ENCODE assay signal across 21 cellular contexts in genomic region chr6:23505021-23505420, GRCh38.
"Had no signal": no experiment of that assay in that cellular context is flagged by ENCODE, and none has a peak within 500 bp of the region (broad histone marks: within the 10 kb centered on the region; RNA-seq: fewer than 3 reads in every experiment).

No MANE protein-coding gene starts in this region.

- H3K9me3 ChIP-seq: adrenal gland, right atrium auricular region, SK-N-SH, suprapubic skin had no signal

- H3K36me3 Mint-ChIP-seq: activated naive CD4-positive, alpha-beta T cell treated with anti-CD3 and anti-CD28 coated beads, Interleukin-2, amount 10 ng/mL, durations not matched to agents 7 days and 5 days; natural killer cell treated with Interleukin-12 subunit alpha and Interleukin-12 subunit beta and Interleukin-15 and Interleukin-18, amount 100 ng/mL, for 72 hours; T-cell; type B pancreatic cell had no signal

- H3K4me1 ChIP-seq: adrenal gland, right atrium auricular region, suprapubic skin had no signal

- H3K4me3 ChIP-seq: adrenal gland, dorsolateral prefrontal cortex, right atrium auricular region, suprapubic skin had no signal

- H3K9ac ChIP-seq: SK-N-SH had no signal

- H3K4me3 Mint-ChIP-seq: activated naive CD4-positive, alpha-beta T cell treated with anti-CD3 and anti-CD28 coated beads, Interleukin-2, amount 10 ng/mL, durations not matched to agents 7 days and 5 days; activated T-cell treated with anti-CD3 and anti-CD28 coated beads, Interleukin-2, amount 50 U/mL, for 24 hours; endodermal cell; natural killer cell treated with Interleukin-12 subunit alpha and Interleukin-12 subunit beta and Interleukin-15 and Interleukin-18, amount 100 ng/mL, for 72 hours; T-cell; type B pancreatic cell had no signal

- H3K36me3 ChIP-seq: adrenal gland, right atrium auricular region, suprapubic skin had no signal

- H3K4me2 ChIP-seq: SK-N-SH had no signal

- H3K27me3 Mint-ChIP-seq: activated naive CD4-positive, alpha-beta T cell treated with anti-CD3 and anti-CD28 coated beads, Interleukin-2, amount 10 ng/mL, durations not matched to agents 7 days and 5 days; activated T-cell treated with anti-CD3 and anti-CD28 coated beads, Interleukin-2, amount 50 U/mL, for 24 hours; natural killer cell treated with Interleukin-12 subunit alpha and Interleukin-12 subunit beta and Interleukin-15 and Interleukin-18, amount 100 ng/mL, for 72 hours; progenitor cell of endocrine pancreas; T-cell; type B pancreatic cell had no signal

- H3K27me3 ChIP-seq: adrenal gland, dorsolateral prefrontal cortex, right atrium auricular region, suprapubic skin had no signal

- H3K9me3 Mint-ChIP-seq: activated naive CD4-positive, alpha-beta T cell treated with anti-CD3 and anti-CD28 coated beads, Interleukin-2, amount 10 ng/mL, durations not matched to agents 7 days and 5 days; activated T-cell treated with anti-CD3 and anti-CD28 coated beads, Interleukin-2, amount 50 U/mL, for 24 hours; endodermal cell; type B pancreatic cell had no signal

- H3K27ac ChIP-seq: adrenal gland, dorsolateral prefrontal cortex, right atrium auricular region, suprapubic skin, VCaP had no signal

- H3K4me1 Mint-ChIP-seq: activated naive CD4-positive, alpha-beta T cell treated with anti-CD3 and anti-CD28 coated beads, Interleukin-2, amount 10 ng/mL, durations not matched to agents 7 days and 5 days; T-cell had no signal

- DNase-seq: activated CD4-positive, alpha-beta T cell treated with anti-CD3 and anti-CD28 coated beads, Interleukin-2, amount 50 U/mL, for 48 hours; activated naive CD4-positive, alpha-beta T cell treated with anti-CD3 and anti-CD28 coated beads, Interleukin-2, amount 10 ng/mL, durations not matched to agents 7 days and 5 days; activated T-cell treated with anti-CD3 and anti-CD28 coated beads, Interleukin-2, amount 50 U/mL, for 24 hours; adrenal gland; dorsolateral prefrontal cortex; endodermal cell; erythroblast; foreskin melanocyte; head of caudate nucleus; SK-N-SH; small intestine; stimulated activated CD4-positive, alpha-beta T cell treated with anti-CD3 and anti-CD28 coated beads, Interleukin-4, amount 100 ng/mL, for 4 hours; stimulated activated CD8-positive, alpha-beta memory T cell treated with anti-CD3 and anti-CD28 coated beads, Interleukin-4, amount 100 ng/mL, for 48 hours; stimulated activated naive CD4-positive, alpha-beta T cell treated with Interleukin-2 at 50 U/mL for 16 hours; T-cell had no signal

- H3K9me2 ChIP-seq: SK-N-SH had no signal

- H3K27ac Mint-ChIP-seq: activated naive CD4-positive, alpha-beta T cell treated with anti-CD3 and anti-CD28 coated beads, Interleukin-2, amount 10 ng/mL, durations not matched to agents 7 days and 5 days; activated T-cell treated with anti-CD3 and anti-CD28 coated beads, Interleukin-2, amount 50 U/mL, for 24 hours; endodermal cell; natural killer cell treated with Interleukin-12 subunit alpha and Interleukin-12 subunit beta and Interleukin-15 and Interleukin-18, amount 100 ng/mL, for 72 hours; progenitor cell of endocrine pancreas; T-cell; type B pancreatic cell had no signal

- ATAC-seq: natural killer cell treated with Interleukin-12 subunit alpha and Interleukin-12 subunit beta and Interleukin-15 and Interleukin-18, amount 100 ng/mL, for 72 hours; T-cell had no signal
